13 cellular contexts compared by ENCODE assay signal in genomic region chr11:9745411-9746211, GRCh38.
DNase-seq lines count a peak whose midpoint lies in the region; ATAC-seq and TF ChIP-seq lines count a peak whose summit lies in the region.
"Had no signal": no experiment of that assay in that cellular context is flagged by ENCODE, and none has a peak within 500 bp of the region (broad histone marks: within the 10 kb centered on the region; RNA-seq: fewer than 3 reads in every experiment).

No MANE protein-coding gene starts in this region.

- H3K9me3 Mint-ChIP-seq in activated naive CD8-positive, alpha-beta T cell treated with anti-CD3 and anti-CD28 coated beads, Interleukin-2, amount 50 U/mL, for 24 hours: no peaks in the 10 kb centered on the region
- H3K9me3 Mint-ChIP-seq in activated naive CD8-positive, alpha-beta T cell treated with anti-CD3 and anti-CD28 coated beads for 36 hours: peaks cover 1% of the 10 kb centered on the region
- H3K9me3 Mint-ChIP-seq: activated naive CD4-positive, alpha-beta T cell treated with anti-CD3 and anti-CD28 coated beads, Interleukin-2, amount 50 U/mL, for 24 hours; natural killer cell treated with Interleukin-12 subunit alpha and Interleukin-12 subunit beta and Interleukin-15 and Interleukin-18, amount 100 ng/mL, for 72 hours had no signal

- ATAC-seq in activated naive CD8-positive, alpha-beta T cell treated with anti-CD3 and anti-CD28 coated beads, Interleukin-2, amount 50 U/mL, for 24 hours: no peak
- ATAC-seq in HG02852 (IDR thresholded peaks at IDR 0.05; ENCODE audit: unreplicated experiment) (peak; percentile 58), SK-N-SH treated with all-trans-retinoic acid at 6 μM for 48 hours (no peak)
- ATAC-seq: K562; natural killer cell treated with Interleukin-12 subunit alpha and Interleukin-12 subunit beta and Interleukin-15 and Interleukin-18, amount 100 ng/mL, for 72 hours had no signal

- peak overlapping the region; percentile 2 for H3K27ac Mint-ChIP-seq in activated naive CD8-positive, alpha-beta T cell treated with anti-CD3 and anti-CD28 coated beads, Interleukin-2, amount 50 U/mL, for 24 hours
- no peak overlapping the region for H3K27ac Mint-ChIP-seq in activated naive CD8-positive, alpha-beta T cell treated with anti-CD3 and anti-CD28 coated beads for 36 hours
- H3K27ac Mint-ChIP-seq: activated naive CD4-positive, alpha-beta T cell treated with anti-CD3 and anti-CD28 coated beads, Interleukin-2, amount 50 U/mL, for 24 hours; natural killer cell treated with Interleukin-12 subunit alpha and Interleukin-12 subunit beta and Interleukin-15 and Interleukin-18, amount 100 ng/mL, for 72 hours had no signal

- no peak overlapping the region for H3K4me3 Mint-ChIP-seq in activated naive CD8-positive, alpha-beta T cell treated with anti-CD3 and anti-CD28 coated beads, Interleukin-2, amount 50 U/mL, for 24 hours
- H3K4me3 Mint-ChIP-seq in activated naive CD8-positive, alpha-beta T cell treated with anti-CD3 and anti-CD28 coated beads for 36 hours: no peak overlapping the region
- H3K4me3 Mint-ChIP-seq: activated naive CD4-positive, alpha-beta T cell treated with anti-CD3 and anti-CD28 coated beads, Interleukin-2, amount 50 U/mL, for 24 hours; natural killer cell treated with Interleukin-12 subunit alpha and Interleukin-12 subunit beta and Interleukin-15 and Interleukin-18, amount 100 ng/mL, for 72 hours had no signal

- no peaks in the 10 kb centered on the region for H3K27me3 Mint-ChIP-seq in activated naive CD8-positive, alpha-beta T cell treated with anti-CD3 and anti-CD28 coated beads, Interleukin-2, amount 50 U/mL, for 24 hours
- H3K27me3 Mint-ChIP-seq in activated naive CD8-positive, alpha-beta T cell treated with anti-CD3 and anti-CD28 coated beads for 36 hours: no peaks in the 10 kb centered on the region
- H3K27me3 Mint-ChIP-seq: activated naive CD4-positive, alpha-beta T cell treated with anti-CD3 and anti-CD28 coated beads, Interleukin-2, amount 50 U/mL, for 24 hours; natural killer cell treated with Interleukin-12 subunit alpha and Interleukin-12 subunit beta and Interleukin-15 and Interleukin-18, amount 100 ng/mL, for 72 hours had no signal

- H3K36me3 Mint-ChIP-seq in activated naive CD8-positive, alpha-beta T cell treated with anti-CD3 and anti-CD28 coated beads, Interleukin-2, amount 50 U/mL, for 24 hours (ENCODE audit: low read depth): peaks cover 12% of the 10 kb centered on the region
- H3K36me3 Mint-ChIP-seq in activated naive CD8-positive, alpha-beta T cell treated with anti-CD3 and anti-CD28 coated beads for 36 hours: peaks cover 7% of the 10 kb centered on the region
- H3K36me3 Mint-ChIP-seq: activated naive CD4-positive, alpha-beta T cell treated with anti-CD3 and anti-CD28 coated beads, Interleukin-2, amount 50 U/mL, for 24 hours; natural killer cell treated with Interleukin-12 subunit alpha and Interleukin-12 subunit beta and Interleukin-15 and Interleukin-18, amount 100 ng/mL, for 72 hours had no signal

- DNase-seq in activated naive CD8-positive, alpha-beta T cell treated with anti-CD3 and anti-CD28 coated beads, Interleukin-2, amount 50 U/mL, for 24 hours: no peak
- DNase-seq in activated naive CD8-positive, alpha-beta T cell treated with anti-CD3 and anti-CD28 coated beads for 36 hours: no peak
- DNase-seq in NOMO-1 treated with dmso at 0.1 percent for 144 hours (lab: John Stamatoyannopoulos, UW; ENCODE audit: unreplicated experiment) (peak; percentile 38), NCI-H446 (lab: John Stamatoyannopoulos, UW) (no peak), NCI-H2081 (lab: John Stamatoyannopoulos, UW) (no peak), T-helper 2 cell (no peak)
- DNase-seq: 8988T, NCI-H345 had no signal

- peaks cover 18% of the 10 kb centered on the region for H3K4me1 Mint-ChIP-seq in activated naive CD8-positive, alpha-beta T cell treated with anti-CD3 and anti-CD28 coated beads, Interleukin-2, amount 50 U/mL, for 24 hours
- H3K4me1 Mint-ChIP-seq in activated naive CD8-positive, alpha-beta T cell treated with anti-CD3 and anti-CD28 coated beads for 36 hours: peaks cover 7% of the 10 kb centered on the region
- H3K4me1 Mint-ChIP-seq: activated naive CD4-positive, alpha-beta T cell treated with anti-CD3 and anti-CD28 coated beads, Interleukin-2, amount 50 U/mL, for 24 hours had no signal

TF ChIP-seq in SK-N-SH treated with all-trans-retinoic acid at 6 μM for 48 hours, 23 proteins besides CTCF, POLR2A, EP300 and RAD21:
- TF ChIP-seq, protein P1, sequence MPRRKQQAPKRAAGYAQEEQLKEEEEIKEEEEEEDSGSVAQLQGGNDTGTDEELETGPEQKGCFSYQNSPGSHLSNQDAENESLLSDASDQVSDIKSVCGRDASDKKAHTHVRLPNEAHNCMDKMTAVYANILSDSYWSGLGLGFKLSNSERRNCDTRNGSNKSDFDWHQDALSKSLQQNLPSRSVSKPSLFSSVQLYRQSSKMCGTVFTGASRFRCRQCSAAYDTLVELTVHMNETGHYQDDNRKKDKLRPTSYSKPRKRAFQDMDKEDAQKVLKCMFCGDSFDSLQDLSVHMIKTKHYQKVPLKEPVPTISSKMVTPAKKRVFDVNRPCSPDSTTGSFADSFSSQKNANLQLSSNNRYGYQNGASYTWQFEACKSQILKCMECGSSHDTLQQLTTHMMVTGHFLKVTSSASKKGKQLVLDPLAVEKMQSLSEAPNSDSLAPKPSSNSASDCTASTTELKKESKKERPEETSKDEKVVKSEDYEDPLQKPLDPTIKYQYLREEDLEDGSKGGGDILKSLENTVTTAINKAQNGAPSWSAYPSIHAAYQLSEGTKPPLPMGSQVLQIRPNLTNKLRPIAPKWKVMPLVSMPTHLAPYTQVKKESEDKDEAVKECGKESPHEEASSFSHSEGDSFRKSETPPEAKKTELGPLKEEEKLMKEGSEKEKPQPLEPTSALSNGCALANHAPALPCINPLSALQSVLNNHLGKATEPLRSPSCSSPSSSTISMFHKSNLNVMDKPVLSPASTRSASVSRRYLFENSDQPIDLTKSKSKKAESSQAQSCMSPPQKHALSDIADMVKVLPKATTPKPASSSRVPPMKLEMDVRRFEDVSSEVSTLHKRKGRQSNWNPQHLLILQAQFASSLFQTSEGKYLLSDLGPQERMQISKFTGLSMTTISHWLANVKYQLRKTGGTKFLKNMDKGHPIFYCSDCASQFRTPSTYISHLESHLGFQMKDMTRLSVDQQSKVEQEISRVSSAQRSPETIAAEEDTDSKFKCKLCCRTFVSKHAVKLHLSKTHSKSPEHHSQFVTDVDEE (CRISPR knock-in tag; IDR thresholded peaks at IDR 0.05): no peak
